ENCODE assay signal across 24 cellular contexts in the genomic region with DNA sequence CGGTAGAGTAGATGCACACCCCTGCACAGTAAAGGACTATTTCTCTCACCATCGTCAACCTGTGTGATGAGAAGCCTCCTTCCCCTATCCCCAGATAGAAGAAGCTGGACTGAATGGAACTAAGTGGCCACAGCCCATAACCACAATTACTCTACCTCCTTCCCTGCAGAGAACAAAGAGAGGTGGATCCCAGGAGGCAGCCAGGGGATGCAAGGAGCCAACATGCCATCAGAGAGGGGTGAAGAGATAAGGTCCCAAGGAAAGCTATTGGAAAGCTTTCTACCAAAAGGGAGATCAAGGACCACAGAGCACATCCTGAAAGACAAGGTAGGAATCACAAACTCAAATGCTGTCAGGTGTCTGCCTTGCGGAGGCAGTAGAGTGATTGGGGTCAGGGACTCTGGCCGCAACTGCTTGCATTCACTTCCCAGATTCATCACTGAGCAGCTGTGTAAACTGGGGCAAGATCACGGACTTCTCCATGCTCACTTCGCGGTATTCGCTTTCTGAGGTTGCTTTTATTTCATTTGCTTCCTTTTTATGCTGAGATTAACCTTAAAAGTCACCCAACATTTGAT.
"Had no signal": no experiment of that assay in that cellular context is flagged by ENCODE, and none has a peak within 500 bp of the region (broad histone marks: within the 10 kb centered on the region; RNA-seq: fewer than 3 reads in every experiment).

No MANE protein-coding gene starts in this region.

- H3K4me1 ChIP-seq: colonic mucosa, heart left ventricle, left lung, lower lobe of right lung, psoas muscle, right lobe of liver, suprapubic skin, thyroid gland had no signal

- H3K9me3 Mint-ChIP-seq: nephron, type B pancreatic cell had no signal

- H3K27me3 ChIP-seq: colonic mucosa, heart left ventricle, left lung, neutrophil, right lobe of liver, suprapubic skin, thyroid gland had no signal

- FAIRE-seq: keratinocyte, urothelium cell line had no signal

- H3K27ac ChIP-seq: colonic mucosa, heart left ventricle, left lung, lower lobe of right lung, neutrophil, psoas muscle, right lobe of liver, suprapubic skin, thyroid gland had no signal

- H3K4me3 ChIP-seq: colonic mucosa, heart left ventricle, left lung, lower lobe of right lung, psoas muscle, right lobe of liver, suprapubic skin, thyroid gland had no signal

- H3K9me3 ChIP-seq: colonic mucosa, heart left ventricle, left lung, lower lobe of right lung, neutrophil, psoas muscle, right lobe of liver, suprapubic skin, thyroid gland had no signal

- H3K36me3 Mint-ChIP-seq: immature natural killer cell; memory B cell; stimulated activated effector memory CD8-positive, alpha-beta T cell treated with anti-CD3 and anti-CD28 coated beads, Interleukin-12 subunit alpha, Interleukin-12 subunit beta, amount 100 ng/mL, for 72 hours; type B pancreatic cell had no signal

- H3K4me3 Mint-ChIP-seq: immature natural killer cell; memory B cell; nephron; stimulated activated effector memory CD8-positive, alpha-beta T cell treated with anti-CD3 and anti-CD28 coated beads, Interleukin-12 subunit alpha, Interleukin-12 subunit beta, amount 100 ng/mL, for 72 hours; type B pancreatic cell had no signal

- H3K27ac Mint-ChIP-seq: immature natural killer cell; memory B cell; nephron; stimulated activated effector memory CD8-positive, alpha-beta T cell treated with anti-CD3 and anti-CD28 coated beads, Interleukin-12 subunit alpha, Interleukin-12 subunit beta, amount 100 ng/mL, for 72 hours; type B pancreatic cell had no signal

- DNase-seq: colonic mucosa; dermis blood vessel endothelial cell; foreskin melanocyte; heart left ventricle; hippocampal formation; immature natural killer cell; left lung; lower lobe of right lung; midbrain; psoas muscle; retina; right lobe of liver; stimulated activated CD4-positive, alpha-beta T cell treated with anti-CD3 and anti-CD28 coated beads, Interleukin-4, amount 100 ng/mL, for 1 hour; stimulated activated CD8-positive, alpha-beta memory T cell treated with anti-CD3 and anti-CD28 coated beads, Interleukin-4, amount 100 ng/mL, for 48 hours; stimulated activated naive CD8-positive, alpha-beta T cell treated with anti-CD3 and anti-CD28 coated beads, Interleukin-15, Interleukin-2, amounts not matched to agents 100 U/mL and 50 U/mL, for 24 hours; thyroid gland had no signal

- H3K36me3 ChIP-seq: colonic mucosa, heart left ventricle, left lung, lower lobe of right lung, neutrophil, right lobe of liver, suprapubic skin, thyroid gland had no signal

- H3K4me1 Mint-ChIP-seq: immature natural killer cell; nephron; stimulated activated effector memory CD8-positive, alpha-beta T cell treated with anti-CD3 and anti-CD28 coated beads, Interleukin-12 subunit alpha, Interleukin-12 subunit beta, amount 100 ng/mL, for 72 hours had no signal
